In genomic region chr1:214590696-214591095, GRCh38 we compare ENCODE assay signal across 35 cellular contexts. TPM values are rescaled to one million over a fixed set of nuclear protein-coding genes. Genes with fewer than 3 reads are reported as not detected.
DNase-seq lines count a peak whose midpoint lies in the region; TF ChIP-seq lines count a peak whose summit lies in the region.
"Had no signal": no experiment of that assay in that cellular context is flagged by ENCODE, and none has a peak within 500 bp of the region (broad histone marks: within the 10 kb centered on the region; RNA-seq: fewer than 3 reads in every experiment).

No MANE protein-coding gene starts in this region.

- H3K79me2 ChIP-seq in trophoblast cell (ENCODE audit: control insufficient read depth, insufficient read depth, low read length, poor library complexity) = no peaks in the 10 kb centered on the region

- no peak overlapping the region for H3K14ac ChIP-seq in trophoblast cell (ENCODE audit: low read length)

- no peak overlapping the region for H3K4me2 ChIP-seq in trophoblast cell (ENCODE audit: low read length)

- DNase-seq in BJ (ENCODE audit: low read depth) (no peak), HT-29 (ENCODE audit: low spot score) (peak; percentile 35), chondrocyte (ENCODE audit: low spot score) (no peak), left kidney (ENCODE audit: low read depth, low spot score) (peak; percentile 31), UCSD-AML1 (lab: John Stamatoyannopoulos, UW; ENCODE audit: unreplicated experiment) (no peak), trophoblast cell (no peak)
- DNase-seq in effector memory CD4-positive, alpha-beta T cell = no peak
- no peak for DNase-seq in activated CD4-positive, alpha-beta T cell treated with anti-CD3 and anti-CD28 coated beads, Interleukin-2, amount 10 ng/mL, durations not matched to agents 24 days and 14 days
- DNase-seq: activated B cell treated with CpG ODN at 0.5 μM for 24 hours; activated CD4-positive, alpha-beta T cell treated with anti-CD3 and anti-CD28 coated beads, Interleukin-2, amount 50 U/mL, for 1 hour; activated gamma-delta T cell; activated naive CD8-positive, alpha-beta T cell treated with anti-CD3 and anti-CD28 coated beads, Interleukin-2, amount 10 ng/mL, durations not matched to agents 7 days and 5 days; activated T-cell treated with anti-CD3 and anti-CD28 coated beads, Interleukin-2, amount 50 U/mL, for 24 hours; AML-193; caudate nucleus; CD4-positive, alpha-beta memory T cell; EL; H7; immature natural killer cell; KBM-7; left colon; MG63; NCI-H1105 treated with DMSO at 0.1 percent for 48 hours; NCI-H1930; NCI-H510A treated with DMSO at 0.1 percent for 48 hours; nephron progenitor cell; pancreas; stimulated activated naive CD4-positive, alpha-beta T cell treated with Interleukin-2 at 50 U/mL for 16 hours; T-cell had no signal

- H3K36me3 ChIP-seq in BJ (ENCODE audit: control insufficient read depth, insufficient read depth, low read length) = no peaks in the 10 kb centered on the region
- no peaks in the 10 kb centered on the region for H3K36me3 ChIP-seq in effector memory CD4-positive, alpha-beta T cell (ENCODE audit: control insufficient read depth, insufficient read depth, low read length)
- H3K36me3 ChIP-seq in trophoblast cell (ENCODE audit: control insufficient read depth in 1 of 2, insufficient read depth in 2 of 2, low read length in 2 of 2) = no peaks in the 10 kb centered on the region
- H3K36me3 ChIP-seq: ascending aorta, MG63, pancreas, SJSA1 had no signal

- no peak overlapping the region for H3K23ac ChIP-seq in trophoblast cell (ENCODE audit: low read length)

- intact Hi-C loops in activated CD4-positive, alpha-beta T cell treated with anti-CD3 and anti-CD28 coated beads, Interleukin-2, amount 10 ng/mL, durations not matched to agents 24 days and 14 days (cut with micrococcal nuclease) = no loop called here

- no peaks in the 10 kb centered on the region for H3K36me3 Mint-ChIP-seq in chondrocyte (ENCODE audit: low read depth)
- no peaks in the 10 kb centered on the region for H3K36me3 Mint-ChIP-seq in activated CD4-positive, alpha-beta T cell treated with anti-CD3 and anti-CD28 coated beads, Interleukin-2, amount 10 ng/mL, durations not matched to agents 24 days and 14 days (ENCODE audit: low read depth)
- H3K36me3 Mint-ChIP-seq: activated naive CD8-positive, alpha-beta T cell treated with anti-CD3 and anti-CD28 coated beads, Interleukin-2, amount 10 ng/mL, durations not matched to agents 7 days and 5 days; CD4-positive, alpha-beta memory T cell; immature natural killer cell; memory B cell; T-cell had no signal

- POLR2A ChIA-PET in BJ (lab: Charles Lee) = no interaction called here

- H4K8ac ChIP-seq in trophoblast cell (ENCODE audit: low read depth, low read length) = no peak overlapping the region

- no peak overlapping the region for H3K4me3 ChIP-seq in BJ (ENCODE audit: low read depth, low read length)
- H3K4me3 ChIP-seq in effector memory CD4-positive, alpha-beta T cell (ENCODE audit: insufficient read depth, low read depth, low read length, poor library complexity, severe bottlenecking) = no peak overlapping the region
- H3K4me3 ChIP-seq in trophoblast cell (ENCODE audit: low read depth, low read length) = no peak overlapping the region
- H3K4me3 ChIP-seq: ascending aorta, MG63, pancreas, SJSA1, skin epidermis had no signal

- no peak overlapping the region for H3K27ac Mint-ChIP-seq in chondrocyte (ENCODE audit: unreplicated experiment)
- no peak overlapping the region for H3K27ac Mint-ChIP-seq in activated CD4-positive, alpha-beta T cell treated with anti-CD3 and anti-CD28 coated beads, Interleukin-2, amount 10 ng/mL, durations not matched to agents 24 days and 14 days
- H3K27ac Mint-ChIP-seq: activated B cell treated with CpG ODN at 0.5 μM for 24 hours; activated naive CD8-positive, alpha-beta T cell treated with anti-CD3 and anti-CD28 coated beads, Interleukin-2, amount 10 ng/mL, durations not matched to agents 7 days and 5 days; activated T-cell treated with anti-CD3 and anti-CD28 coated beads, Interleukin-2, amount 50 U/mL, for 24 hours; dendritic cell treated with granulocyte-macrophage colony-stimulating factor and Interleukin-4, amounts not matched to agents 40 ng/mL and 50 ng/mL, for 4 days; immature natural killer cell; memory B cell; nephron progenitor cell; T-cell had no signal

- H3K9ac ChIP-seq in trophoblast cell (ENCODE audit: low read length) = no peak overlapping the region

- H2BK12ac ChIP-seq in trophoblast cell (ENCODE audit: low read length) = no peak overlapping the region

- no peaks in the 10 kb centered on the region for H3K4me1 ChIP-seq in effector memory CD4-positive, alpha-beta T cell (ENCODE audit: control insufficient read depth, insufficient read depth, low read length, poor library complexity, severe bottlenecking)
- no peaks in the 10 kb centered on the region for H3K4me1 ChIP-seq in trophoblast cell (ENCODE audit: control insufficient read depth in 1 of 2, insufficient read depth in 2 of 2, low read length in 2 of 2)
- H3K4me1 ChIP-seq: ascending aorta, pancreas, SJSA1 had no signal

- no peaks in the 10 kb centered on the region for H3K4me1 Mint-ChIP-seq in chondrocyte (ENCODE audit: low read depth)
- H3K4me1 Mint-ChIP-seq in activated CD4-positive, alpha-beta T cell treated with anti-CD3 and anti-CD28 coated beads, Interleukin-2, amount 10 ng/mL, durations not matched to agents 24 days and 14 days = peaks cover 1% of the 10 kb centered on the region
- H3K4me1 Mint-ChIP-seq: activated B cell treated with CpG ODN at 0.5 μM for 24 hours; activated naive CD8-positive, alpha-beta T cell treated with anti-CD3 and anti-CD28 coated beads, Interleukin-2, amount 10 ng/mL, durations not matched to agents 7 days and 5 days; CD4-positive, alpha-beta memory T cell; immature natural killer cell; memory B cell; T-cell had no signal

- no peak overlapping the region for H4K91ac ChIP-seq in trophoblast cell (ENCODE audit: low read depth, low read length)

- no peak overlapping the region for H2BK5ac ChIP-seq in trophoblast cell (ENCODE audit: low read depth, low read length, poor library complexity)

- no peak overlapping the region for H3K4ac ChIP-seq in trophoblast cell (ENCODE audit: low read depth, low read length)

- CTCF ChIA-PET in BJ (lab: Yijun Ruan, JAX) = interaction anchor here (1.1 to 19.9 kb wide), 2 partner anchors 257 to 377 kb away, joined by 3 to 473 read pairs; no protein-coding TSS in a partner anchor

- 0 out of 2 replicates have a peak, but pooled peaks have one; percentile 3 for TF ChIP-seq CTCF in BJ (IDR thresholded peaks at IDR 0.05; ENCODE audit: insufficient read depth, low read depth, low read length)
- peak; percentile 55 for TF ChIP-seq CTCF in chondrocyte (IDR thresholded peaks at IDR 0.05)

- no peaks in the 10 kb centered on the region for H3K27me3 Mint-ChIP-seq in chondrocyte (ENCODE audit: low read depth)
- peaks cover 11% of the 10 kb centered on the region for H3K27me3 Mint-ChIP-seq in activated CD4-positive, alpha-beta T cell treated with anti-CD3 and anti-CD28 coated beads, Interleukin-2, amount 10 ng/mL, durations not matched to agents 24 days and 14 days
- H3K27me3 Mint-ChIP-seq: activated T-cell treated with anti-CD3 and anti-CD28 coated beads, Interleukin-2, amount 50 U/mL, for 24 hours had no signal

- H3K18ac ChIP-seq in trophoblast cell (ENCODE audit: low read length) = no peak overlapping the region

- no peak overlapping the region for H2AFZ ChIP-seq in trophoblast cell (ENCODE audit: insufficient read depth, low read length, poor library complexity)

- no peaks in the 10 kb centered on the region for H3K27me3 ChIP-seq in BJ (ENCODE audit: control insufficient read depth, insufficient read depth, low read length)
- no peaks in the 10 kb centered on the region for H3K27me3 ChIP-seq in effector memory CD4-positive, alpha-beta T cell (replicated peaks; ENCODE audit: control insufficient read depth, insufficient read depth, low read length, poor library complexity, severe bottlenecking)
- no peaks in the 10 kb centered on the region for H3K27me3 ChIP-seq in trophoblast cell (ENCODE audit: insufficient read depth, low read length)
- H3K27me3 ChIP-seq: ascending aorta, MG63, pancreas, SJSA1 had no signal

- H3K79me1 ChIP-seq in trophoblast cell (ENCODE audit: low read length) = no peaks in the 10 kb centered on the region

- WGBS in trophoblast cell (ENCODE audit: extremely low coverage, insufficient coverage, insufficient read length) = 100% methylated on average over 2 of the region's 5 CpGs

- H2BK120ac ChIP-seq in trophoblast cell (ENCODE audit: insufficient read depth, low read length, poor library complexity) = no peak overlapping the region

- no peak overlapping the region for H3K4me3 Mint-ChIP-seq in chondrocyte (ENCODE audit: unreplicated experiment)
- no peak overlapping the region for H3K4me3 Mint-ChIP-seq in activated CD4-positive, alpha-beta T cell treated with anti-CD3 and anti-CD28 coated beads, Interleukin-2, amount 10 ng/mL, durations not matched to agents 24 days and 14 days
- H3K4me3 Mint-ChIP-seq: activated B cell treated with CpG ODN at 0.5 μM for 24 hours; activated naive CD8-positive, alpha-beta T cell treated with anti-CD3 and anti-CD28 coated beads, Interleukin-2, amount 10 ng/mL, durations not matched to agents 7 days and 5 days; activated T-cell treated with anti-CD3 and anti-CD28 coated beads, Interleukin-2, amount 50 U/mL, for 24 hours; CD4-positive, alpha-beta memory T cell; dendritic cell treated with granulocyte-macrophage colony-stimulating factor and Interleukin-4, amounts not matched to agents 40 ng/mL and 50 ng/mL, for 4 days; immature natural killer cell; memory B cell; nephron progenitor cell; T-cell had no signal

- H3K27ac ChIP-seq in effector memory CD4-positive, alpha-beta T cell (ENCODE audit: insufficient read depth, low read length, poor library complexity, severe bottlenecking) = no peak overlapping the region
- no peak overlapping the region for H3K27ac ChIP-seq in trophoblast cell (ENCODE audit: low read depth, low read length)
- H3K27ac ChIP-seq: ascending aorta, pancreas, RWPE1, SJSA1, skin epidermis had no signal

- H3K9me3 ChIP-seq in effector memory CD4-positive, alpha-beta T cell (ENCODE audit: control insufficient read depth, low read length) = no peaks in the 10 kb centered on the region
- no peaks in the 10 kb centered on the region for H3K9me3 ChIP-seq in trophoblast cell (ENCODE audit: insufficient read depth, low read depth, low read length)
- H3K9me3 ChIP-seq: ascending aorta, MG63, pancreas, SJSA1 had no signal

- H2AK5ac ChIP-seq in trophoblast cell (ENCODE audit: low read length) = no peak overlapping the region

- no peak overlapping the region for H4K12ac ChIP-seq in trophoblast cell (ENCODE audit: low read depth, low read length)

- no peaks in the 10 kb centered on the region for H3K9me3 Mint-ChIP-seq in chondrocyte (ENCODE audit: low read depth)
- no peaks in the 10 kb centered on the region for H3K9me3 Mint-ChIP-seq in activated CD4-positive, alpha-beta T cell treated with anti-CD3 and anti-CD28 coated beads, Interleukin-2, amount 10 ng/mL, durations not matched to agents 24 days and 14 days
- H3K9me3 Mint-ChIP-seq: activated B cell treated with CpG ODN at 0.5 μM for 24 hours; activated naive CD8-positive, alpha-beta T cell treated with anti-CD3 and anti-CD28 coated beads, Interleukin-2, amount 10 ng/mL, durations not matched to agents 7 days and 5 days; activated T-cell treated with anti-CD3 and anti-CD28 coated beads, Interleukin-2, amount 50 U/mL, for 24 hours; CD4-positive, alpha-beta memory T cell; dendritic cell treated with granulocyte-macrophage colony-stimulating factor and Interleukin-4, amounts not matched to agents 40 ng/mL and 50 ng/mL, for 4 days; immature natural killer cell; memory B cell; nephron progenitor cell; T-cell had no signal

RNA-seq across cellular contexts. Expression of gene CENPF, which starts 12.3 kb away (rescaled TPM):
- polyA plus RNA-seq in BJ (2011; rRNA removed) = 10.9 and 18.7 TPM in 2 replicates
- polyA minus RNA-seq in BJ (2011; rRNA and poly(A)+ RNA removed) = 6.4 and 9.0 TPM in 2 replicates
- total RNA-seq in HT-29 (2014; rRNA removed; shearing (Covaris generic)) = 25.6 and 33.1 TPM in 2 replicates
- total RNA-seq in chondrocyte = 9.4 to 22.3 TPM (median 19.8 TPM) in 3 replicates
- 38.9 and 49.2 TPM in 2 replicates for polyA plus RNA-seq in trophoblast cell (2013)
- total RNA-seq in activated CD4-positive, alpha-beta T cell treated with anti-CD3 and anti-CD28 coated beads, Interleukin-2, amount 10 ng/mL, durations not matched to agents 24 days and 14 days = 54.4 and 63.0 TPM in 2 replicates

RNA-seq across cellular contexts. Expression of gene PTPN14, which starts 39.3 kb away (rescaled TPM):
- polyA plus RNA-seq in BJ (2011; rRNA removed) = 23.7 and 29.4 TPM in 2 replicates
- 77.0 and 78.1 TPM in 2 replicates for polyA minus RNA-seq in BJ (2011; rRNA and poly(A)+ RNA removed)
- 5.9 and 11.0 TPM in 2 replicates for total RNA-seq in HT-29 (2014; rRNA removed; shearing (Covaris generic))
- 125 to 174 TPM (median 136 TPM) in 3 replicates for total RNA-seq in chondrocyte
- 40.3 and 40.4 TPM in 2 replicates for polyA plus RNA-seq in trophoblast cell (2013)
- 29.7 and 29.9 TPM in 2 replicates for total RNA-seq in activated CD4-positive, alpha-beta T cell treated with anti-CD3 and anti-CD28 coated beads, Interleukin-2, amount 10 ng/mL, durations not matched to agents 24 days and 14 days
- total RNA-seq: activated B cell treated with CpG ODN at 0.5 μM for 24 hours had no signal

Comparison
In these comparisons a context has a peak if more than half of its experiments do, and no peak if none do; other contexts are left out.
1. DNase-seq: peak in HT-29 (single experiment) and left kidney (single experiment); none in BJ (single experiment), chondrocyte (single experiment), effector memory CD4-positive, alpha-beta T cell (0 of 3), UCSD-AML1 (single experiment), trophoblast cell (0 of 2) and activated CD4-positive, alpha-beta T cell treated with anti-CD3 and anti-CD28 coated beads, Interleukin-2, amount 10 ng/mL, durations not matched to agents 24 days and 14 days (single experiment).